24 cellular contexts compared by ENCODE assay signal in the genomic region with DNA sequence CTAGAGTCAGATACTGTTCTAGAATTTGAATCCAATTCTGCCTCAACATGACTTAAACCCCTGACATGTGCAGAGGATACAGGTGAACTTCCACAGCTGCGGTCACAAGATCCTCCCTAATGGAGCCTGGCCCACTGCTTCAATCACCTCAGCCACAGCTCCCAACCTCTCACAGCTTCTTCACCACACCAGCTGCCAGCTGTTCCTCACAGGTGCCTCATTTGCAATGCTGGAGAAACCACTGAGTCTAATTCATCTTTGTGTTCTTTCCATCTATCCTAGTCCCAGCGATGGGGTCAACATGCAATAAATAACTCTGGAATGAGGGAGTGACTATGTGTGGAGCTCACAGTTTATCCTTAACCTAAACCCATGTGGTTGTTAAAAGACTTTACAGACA.
"Had no signal": no experiment of that assay in that cellular context is flagged by ENCODE, and none has a peak within 500 bp of the region (broad histone marks: within the 10 kb centered on the region; RNA-seq: fewer than 3 reads in every experiment).

No MANE protein-coding gene starts in this region.

- DNase-seq: cortex of kidney; effector memory CD8-positive, alpha-beta T cell; erythroblast; hypothalamus; immature natural killer cell; islet precursor cell; left ventricle myocardium superior; lower lobe of right lung; naive B cell; right lobe of liver; stimulated activated CD4-positive, alpha-beta T cell treated with anti-CD3 and anti-CD28 coated beads, Interleukin-2, amount 100 ng/mL, for 24 hours; stimulated activated CD4-positive, alpha-beta T cell treated with anti-CD3 and anti-CD28 coated beads, Interleukin-4, amount 100 ng/mL, for 24 hours; stimulated activated naive CD4-positive, alpha-beta T cell treated with Interleukin-2 at 50 U/mL for 16 hours; stomach; tibial artery had no signal

- H3K4me1 ChIP-seq: lower lobe of right lung, right lobe of liver, stomach had no signal

- H3K36me3 Mint-ChIP-seq: immature natural killer cell; stimulated activated effector memory CD8-positive, alpha-beta T cell treated with anti-CD3 and anti-CD28 coated beads, Interleukin-12 subunit alpha, Interleukin-12 subunit beta, amount 100 ng/mL, for 72 hours; type B pancreatic cell had no signal

- H3K27ac ChIP-seq: lower lobe of right lung, neutrophil, right lobe of liver, stomach, tibial artery had no signal

- H3K27me3 ChIP-seq: neutrophil, right lobe of liver, stomach, tibial artery had no signal

- H3K27ac Mint-ChIP-seq: effector memory CD8-positive, alpha-beta T cell; immature natural killer cell; progenitor cell of endocrine pancreas; stimulated activated effector memory CD8-positive, alpha-beta T cell treated with anti-CD3 and anti-CD28 coated beads, Interleukin-12 subunit alpha, Interleukin-12 subunit beta, amount 100 ng/mL, for 72 hours; type B pancreatic cell had no signal

- H3K79me2 ChIP-seq: parathyroid adenoma had no signal

- H3K9ac ChIP-seq: parathyroid adenoma had no signal

- H3K27me3 Mint-ChIP-seq: progenitor cell of endocrine pancreas had no signal

- H3K9me3 ChIP-seq: lower lobe of right lung, neutrophil, right lobe of liver, stomach, tibial artery had no signal

- FAIRE-seq: endometrium, frontal cortex had no signal

- H3K36me3 ChIP-seq: lower lobe of right lung, neutrophil, right lobe of liver, stomach, tibial artery had no signal

- H3K4me3 Mint-ChIP-seq: effector memory CD8-positive, alpha-beta T cell; immature natural killer cell; naive B cell; neural crest cell; stimulated activated effector memory CD8-positive, alpha-beta T cell treated with anti-CD3 and anti-CD28 coated beads, Interleukin-12 subunit alpha, Interleukin-12 subunit beta, amount 100 ng/mL, for 72 hours; type B pancreatic cell had no signal

- H3K4me1 Mint-ChIP-seq: immature natural killer cell; naive B cell; neural crest cell; stimulated activated effector memory CD8-positive, alpha-beta T cell treated with anti-CD3 and anti-CD28 coated beads, Interleukin-12 subunit alpha, Interleukin-12 subunit beta, amount 100 ng/mL, for 72 hours had no signal

- ATAC-seq: effector memory CD8-positive, alpha-beta T cell; left ventricle myocardium superior; lower lobe of right lung; natural killer cell treated with Interleukin-12 subunit alpha and Interleukin-12 subunit beta and Interleukin-15 and Interleukin-18, amount 100 ng/mL, for 72 hours; stimulated activated effector memory CD8-positive, alpha-beta T cell treated with anti-CD3 and anti-CD28 coated beads, Interleukin-12 subunit alpha, Interleukin-12 subunit beta, amount 100 ng/mL, for 72 hours had no signal

- H3K4me3 ChIP-seq: lower lobe of right lung, right lobe of liver, stomach, tibial artery had no signal
